21 cellular contexts compared by ENCODE assay signal in genomic region chr6:157049126-157049525, GRCh38.
DNase-seq lines count a peak whose midpoint lies in the region; ATAC-seq and TF ChIP-seq lines count a peak whose summit lies in the region.
"Had no signal": no experiment of that assay in that cellular context is flagged by ENCODE, and none has a peak within 500 bp of the region (broad histone marks: within the 10 kb centered on the region; RNA-seq: fewer than 3 reads in every experiment).

No MANE protein-coding gene starts in this region.

- peaks cover 33% of the 10 kb centered on the region for H3K4me1 ChIP-seq in A673 (ENCODE audit: insufficient read depth, low read length, poor library complexity, severe bottlenecking)

- H3K4me1 Mint-ChIP-seq in HFFc6 (ENCODE audit: low read depth) (peaks cover 33% of the 10 kb centered on the region), neural crest cell (peaks cover 19% of the 10 kb centered on the region)
- H3K4me1 Mint-ChIP-seq in activated naive CD4-positive, alpha-beta T cell treated with anti-CD3 and anti-CD28 coated beads, Interleukin-2, amount 10 ng/mL, durations not matched to agents 7 days and 5 days = peaks cover 5% of the 10 kb centered on the region

- H3K27ac ChIP-seq in A673 (ENCODE audit: low read depth, low read length, poor library complexity, severe bottlenecking) = no peak overlapping the region
- H3K27ac ChIP-seq: esophagus squamous epithelium, ovary had no signal

- CTCF ChIA-PET in A673 (lab: Charles Lee) = no interaction called here
- CTCF ChIA-PET in activated naive CD4-positive, alpha-beta T cell treated with anti-CD3 and anti-CD28 coated beads, Interleukin-2, amount 10 ng/mL, durations not matched to agents 7 days and 5 days (lab: Charles Lee) = no interaction called here

- H3K9me3 Mint-ChIP-seq in HFFc6 = no peaks in the 10 kb centered on the region
- H3K9me3 Mint-ChIP-seq in neural crest cell = peaks cover 2% of the 10 kb centered on the region
- no peaks in the 10 kb centered on the region for H3K9me3 Mint-ChIP-seq in activated naive CD4-positive, alpha-beta T cell treated with anti-CD3 and anti-CD28 coated beads, Interleukin-2, amount 10 ng/mL, durations not matched to agents 7 days and 5 days
- H3K9me3 Mint-ChIP-seq: activated naive CD8-positive, alpha-beta T cell treated with anti-CD3 and anti-CD28 coated beads, Interleukin-2, amount 10 ng/mL, durations not matched to agents 7 days and 5 days; activated T-cell treated with anti-CD3 and anti-CD28 coated beads, Interleukin-2, amount 50 U/mL, for 4 hours had no signal

- TF ChIP-seq CTCF in HFFc6 (IDR thresholded peaks at IDR 0.05) = no peak
- TF ChIP-seq CTCF in neural crest cell (conservative IDR thresholded peaks at IDR 0.05) = no peak
- no peak for TF ChIP-seq CTCF in A673 (conservative IDR thresholded peaks at IDR 0.05; ENCODE audit: low read depth, low read length)

- no TSS peak for BruUV-seq in A673 (replicated peaks; lab: Mats Ljungman, UMichigan)

- no peaks in the 10 kb centered on the region for H3K36me3 ChIP-seq in A673 (ENCODE audit: insufficient read depth, low read length, poor library complexity, severe bottlenecking)
- H3K36me3 ChIP-seq: ovary had no signal

- H3K27me3 Mint-ChIP-seq in HFFc6 (ENCODE audit: insufficient read depth) = no peaks in the 10 kb centered on the region; the same call in 1 of the 2 replicates
- H3K27me3 Mint-ChIP-seq in neural crest cell (ENCODE audit: low read depth) = no peaks in the 10 kb centered on the region
- no peaks in the 10 kb centered on the region for H3K27me3 Mint-ChIP-seq in activated naive CD4-positive, alpha-beta T cell treated with anti-CD3 and anti-CD28 coated beads, Interleukin-2, amount 10 ng/mL, durations not matched to agents 7 days and 5 days
- H3K27me3 Mint-ChIP-seq: activated naive CD8-positive, alpha-beta T cell treated with anti-CD3 and anti-CD28 coated beads, Interleukin-2, amount 10 ng/mL, durations not matched to agents 7 days and 5 days had no signal

- intact Hi-C loops in A673 (cut with micrococcal nuclease; ENCODE audit: unreplicated experiment) = no loop called here

- H3K4me3 Mint-ChIP-seq in HFFc6 (no peak overlapping the region), neural crest cell (no peak overlapping the region)
- no peak overlapping the region for H3K4me3 Mint-ChIP-seq in activated naive CD4-positive, alpha-beta T cell treated with anti-CD3 and anti-CD28 coated beads, Interleukin-2, amount 10 ng/mL, durations not matched to agents 7 days and 5 days
- H3K4me3 Mint-ChIP-seq: activated naive CD8-positive, alpha-beta T cell treated with anti-CD3 and anti-CD28 coated beads, Interleukin-2, amount 10 ng/mL, durations not matched to agents 7 days and 5 days; activated T-cell treated with anti-CD3 and anti-CD28 coated beads, Interleukin-2, amount 50 U/mL, for 4 hours had no signal

- no peaks in the 10 kb centered on the region for H3K27me3 ChIP-seq in A673 (replicated peaks; ENCODE audit: insufficient read depth, low read depth, low read length, poor library complexity)
- H3K27me3 ChIP-seq: esophagus squamous epithelium, ovary had no signal

- 0 out of 2 replicates have a peak overlapping the region, but pooled peaks have one; percentile 11 for H3K27ac Mint-ChIP-seq in HFFc6
- H3K27ac Mint-ChIP-seq in neural crest cell (ENCODE audit: unreplicated experiment) = peak overlapping the region; percentile 43
- no peak overlapping the region for H3K27ac Mint-ChIP-seq in activated naive CD4-positive, alpha-beta T cell treated with anti-CD3 and anti-CD28 coated beads, Interleukin-2, amount 10 ng/mL, durations not matched to agents 7 days and 5 days
- H3K27ac Mint-ChIP-seq: activated naive CD8-positive, alpha-beta T cell treated with anti-CD3 and anti-CD28 coated beads, Interleukin-2, amount 10 ng/mL, durations not matched to agents 7 days and 5 days had no signal

- no peaks in the 10 kb centered on the region for H3K36me3 Mint-ChIP-seq in HFFc6 (ENCODE audit: low read depth)
- H3K36me3 Mint-ChIP-seq in neural crest cell (ENCODE audit: low read depth) = peaks cover 3% of the 10 kb centered on the region
- no peaks in the 10 kb centered on the region for H3K36me3 Mint-ChIP-seq in activated naive CD4-positive, alpha-beta T cell treated with anti-CD3 and anti-CD28 coated beads, Interleukin-2, amount 10 ng/mL, durations not matched to agents 7 days and 5 days
- H3K36me3 Mint-ChIP-seq: activated naive CD8-positive, alpha-beta T cell treated with anti-CD3 and anti-CD28 coated beads, Interleukin-2, amount 10 ng/mL, durations not matched to agents 7 days and 5 days had no signal

- peak; percentile 36 for ATAC-seq in esophagus mucosa
- ATAC-seq: activated T-cell treated with anti-CD3 and anti-CD28 coated beads, Interleukin-2, amount 50 U/mL, for 4 hours had no signal

- POLR2A ChIA-PET in A673 (lab: Charles Lee; ENCODE audit: low non-redundant PET) = no interaction called here

- H3K9me3 ChIP-seq in A673 (ENCODE audit: low read depth, low read length, poor library complexity, severe bottlenecking) = no peaks in the 10 kb centered on the region
- H3K9me3 ChIP-seq: esophagus squamous epithelium, ovary had no signal

- DNase-seq in CD1c-positive myeloid dendritic cell (ENCODE audit: extremely low spot score) (peak; percentile 59), HFFc6 (no peak), neural crest cell (ENCODE audit: low read depth, low spot score) (no peak), A673 (ENCODE audit: low spot score) (no peak), T1000 (lab: John Stamatoyannopoulos, UW) (no peak), OCI-M2 (lab: John Stamatoyannopoulos, UW; ENCODE audit: unreplicated experiment) (no peak)
- DNase-seq in activated naive CD4-positive, alpha-beta T cell treated with anti-CD3 and anti-CD28 coated beads, Interleukin-2, amount 10 ng/mL, durations not matched to agents 7 days and 5 days = no peak
- DNase-seq: activated CD4-positive, alpha-beta T cell treated with anti-CD3 and anti-CD28 coated beads, Interleukin-2, amount 50 U/mL, for 4 hours; activated naive CD8-positive, alpha-beta T cell treated with anti-CD3 and anti-CD28 coated beads, Interleukin-2, amount 10 ng/mL, durations not matched to agents 7 days and 5 days; activated T-cell treated with anti-CD3 and anti-CD28 coated beads, Interleukin-2, amount 50 U/mL, for 4 hours; AML-193; DMS153; esophagus squamous epithelium; islet precursor cell; NCI-H1092 treated with DMSO at 0.1 percent for 48 hours; NCI-H2081 treated with DMSO at 0.1 percent for 48 hours; NCI-H524; OCI-M1; ovary; stimulated activated CD4-positive, alpha-beta T cell treated with anti-CD3 and anti-CD28 coated beads, Interleukin-4, amount 100 ng/mL, for 24 hours had no signal

- H3K4me3 ChIP-seq in A673 (ENCODE audit: low read depth, low read length, poor library complexity, severe bottlenecking) = no peak overlapping the region
- H3K4me3 ChIP-seq: esophagus squamous epithelium, ovary had no signal
